10 cellular contexts compared by ENCODE assay signal in genomic region chr1:95956215-95956614, GRCh38.
"Had no signal": no experiment of that assay in that cellular context is flagged by ENCODE, and none has a peak within 500 bp of the region (broad histone marks: within the 10 kb centered on the region; RNA-seq: fewer than 3 reads in every experiment).

No MANE protein-coding gene starts in this region.

- H3K4me3 Mint-ChIP-seq: IgD-negative memory B cell had no signal

- FAIRE-seq: HepG2, HTR-8/SVneo, K562 had no signal

- H3K36me3 Mint-ChIP-seq: IgD-negative memory B cell had no signal

- ATAC-seq: HepG2, K562 had no signal

- H3K27me3 Mint-ChIP-seq: IgD-negative memory B cell had no signal

- H3K9ac ChIP-seq: KMS-11 had no signal

- H3K4me3 ChIP-seq: K562 had no signal

- H3K4me1 Mint-ChIP-seq: IgD-negative memory B cell had no signal

- H3K4me2 ChIP-seq: KMS-11 had no signal

- H3K27ac ChIP-seq: HL-60, KMS-11 had no signal

- DNase-seq: IMR-90, Karpas-422, KBM-7, KG1 had no signal

- H3K27ac Mint-ChIP-seq: IgD-negative memory B cell had no signal
